21 cellular contexts compared by ENCODE assay signal in the genomic region with DNA sequence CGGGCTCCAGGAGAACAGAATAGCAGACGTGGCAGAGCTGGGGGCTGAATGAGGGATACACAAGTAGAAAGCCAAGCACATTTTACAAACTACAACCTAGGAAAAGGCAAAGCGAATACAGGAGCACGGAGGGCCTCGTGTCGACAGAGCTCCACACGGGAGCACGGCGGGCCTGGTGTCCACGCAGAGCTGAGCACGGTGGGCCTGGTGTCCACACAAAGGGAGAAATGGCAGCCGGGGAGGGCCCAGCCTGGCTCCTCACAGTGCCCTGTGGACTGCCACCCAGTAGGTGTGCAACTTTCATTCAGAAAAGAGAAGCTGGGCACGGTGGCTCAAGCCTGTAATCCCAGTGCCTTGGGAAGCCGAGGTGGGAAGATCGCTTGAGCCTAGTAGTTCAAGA.
"Had no signal": no experiment of that assay in that cellular context is flagged by ENCODE, and none has a peak within 500 bp of the region (broad histone marks: within the 10 kb centered on the region; RNA-seq: fewer than 3 reads in every experiment).

No MANE protein-coding gene starts in this region.

- H3K4me2 ChIP-seq: SK-N-SH had no signal

- DNase-seq: KBM-7, MG63, NCI-H1092, NCI-H1105 treated with DMSO at 0.1 percent for 48 hours, NCI-H1436, NCI-H187, NCI-H2029, NCI-H2081 treated with DMSO at 0.1 percent for 48 hours, NCI-H2171, NCI-H226, NCI-H446, NCI-H510A, NCI-H524 treated with DMSO at 0.1 percent for 48 hours, NCI-H69, NCI-H774, RPMI8226, SHP77, SK-N-SH had no signal

- H3K9ac ChIP-seq: SK-N-SH had no signal

- H3K27ac ChIP-seq: HL-60 had no signal

- H3K27me3 ChIP-seq: MG63 had no signal

- FAIRE-seq: HTR-8/SVneo, RCC 7860 had no signal

- H3K9me3 ChIP-seq: MG63, SK-N-SH had no signal

- H3K4me3 ChIP-seq: MG63 had no signal
